Comparison of ENCODE assay signal across 1 cellular context in the genomic region with DNA sequence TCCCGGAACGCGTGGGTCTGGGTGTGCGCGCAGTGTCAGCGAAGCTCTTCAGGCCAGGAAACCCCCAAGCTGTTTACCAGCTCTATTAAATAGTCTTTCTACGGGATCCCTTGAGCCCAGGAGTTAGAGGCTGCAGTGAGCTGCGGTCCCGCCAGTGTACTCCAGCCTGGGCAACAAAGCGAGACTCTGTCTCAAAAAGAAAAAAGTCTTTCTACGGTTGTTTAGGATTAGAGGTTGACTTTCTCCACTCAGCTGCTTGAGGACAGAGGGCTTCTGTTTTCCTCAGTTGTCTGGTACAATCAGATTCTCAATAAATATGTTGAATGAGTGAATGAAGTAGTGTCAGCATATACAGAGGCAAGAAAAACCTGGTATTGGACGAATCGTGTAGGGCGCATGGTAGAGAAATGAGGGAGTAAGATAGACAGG.
A peak's percentile ranks its signal among the peaks of the same experiment; 100 is the strongest.
TF ChIP-seq lines count a peak whose summit lies in the region.

No MANE protein-coding gene starts in this region.

TF ChIP-seq in GM12878, 131 proteins besides CTCF, POLR2A, EP300 and RAD21:
- TF ChIP-seq, protein P1, sequence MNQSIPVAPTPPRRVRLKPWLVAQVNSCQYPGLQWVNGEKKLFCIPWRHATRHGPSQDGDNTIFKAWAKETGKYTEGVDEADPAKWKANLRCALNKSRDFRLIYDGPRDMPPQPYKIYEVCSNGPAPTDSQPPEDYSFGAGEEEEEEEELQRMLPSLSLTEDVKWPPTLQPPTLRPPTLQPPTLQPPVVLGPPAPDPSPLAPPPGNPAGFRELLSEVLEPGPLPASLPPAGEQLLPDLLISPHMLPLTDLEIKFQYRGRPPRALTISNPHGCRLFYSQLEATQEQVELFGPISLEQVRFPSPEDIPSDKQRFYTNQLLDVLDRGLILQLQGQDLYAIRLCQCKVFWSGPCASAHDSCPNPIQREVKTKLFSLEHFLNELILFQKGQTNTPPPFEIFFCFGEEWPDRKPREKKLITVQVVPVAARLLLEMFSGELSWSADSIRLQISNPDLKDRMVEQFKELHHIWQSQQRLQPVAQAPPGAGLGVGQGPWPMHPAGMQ (IDR thresholded peaks at IDR 0.05; ENCODE audit: borderline replicate concordance): no peak
- TF ChIP-seq, protein P2, sequence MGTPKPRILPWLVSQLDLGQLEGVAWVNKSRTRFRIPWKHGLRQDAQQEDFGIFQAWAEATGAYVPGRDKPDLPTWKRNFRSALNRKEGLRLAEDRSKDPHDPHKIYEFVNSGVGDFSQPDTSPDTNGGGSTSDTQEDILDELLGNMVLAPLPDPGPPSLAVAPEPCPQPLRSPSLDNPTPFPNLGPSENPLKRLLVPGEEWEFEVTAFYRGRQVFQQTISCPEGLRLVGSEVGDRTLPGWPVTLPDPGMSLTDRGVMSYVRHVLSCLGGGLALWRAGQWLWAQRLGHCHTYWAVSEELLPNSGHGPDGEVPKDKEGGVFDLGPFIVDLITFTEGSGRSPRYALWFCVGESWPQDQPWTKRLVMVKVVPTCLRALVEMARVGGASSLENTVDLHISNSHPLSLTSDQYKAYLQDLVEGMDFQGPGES (IDR thresholded peaks at IDR 0.05): no peak
- TF ChIP-seq CREM (IDR thresholded peaks at IDR 0.05; ENCODE audit: low read depth): peak; percentile 5; the same call in 1 of the 2 replicates
TF ChIP-seq in GM12878: peak in this region for 1.
